In the genomic region with DNA sequence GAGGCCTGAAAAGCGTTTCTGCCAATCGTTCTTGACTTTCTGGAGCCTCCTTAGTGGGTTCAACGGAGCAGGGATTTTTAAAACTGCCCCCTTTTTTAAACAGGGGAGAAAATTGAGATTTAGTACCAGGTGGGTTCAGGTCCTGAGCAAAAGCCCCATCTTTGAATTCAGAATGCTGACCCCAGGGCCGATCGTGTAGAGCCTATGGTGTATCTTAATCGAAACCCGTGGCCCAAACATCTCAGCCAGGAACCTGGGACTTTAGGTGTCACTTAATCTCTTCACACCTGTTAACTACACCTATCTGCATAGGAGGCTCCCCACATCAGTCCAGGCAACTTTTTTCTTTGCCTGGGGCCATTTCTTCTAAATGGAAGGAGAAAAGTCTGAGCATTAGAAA, we compare ENCODE assay signal across 22 cellular contexts. TPM values are rescaled to one million over a fixed set of nuclear protein-coding genes. Genes with fewer than 3 reads are reported as not detected.
A peak's percentile ranks its signal among the peaks of the same experiment; 100 is the strongest.
DNase-seq lines count a peak whose midpoint lies in the region; ATAC-seq and TF ChIP-seq lines count a peak whose summit lies in the region.
"Had no signal": no experiment of that assay in that cellular context is flagged by ENCODE, and none has a peak within 500 bp of the region (broad histone marks: within the 10 kb centered on the region; RNA-seq: fewer than 3 reads in every experiment).

No MANE protein-coding gene starts in this region.

- ATAC-seq in left cardiac atrium, result no peak
- ATAC-seq in left lung, result no peak
- no peak for ATAC-seq in upper lobe of left lung (ENCODE audit: low FRiP score in 2 of 2)
- ATAC-seq: CD8-positive, alpha-beta T cell had no signal

- H3K36me3 Mint-ChIP-seq in activated T-cell treated with anti-CD3 and anti-CD28 coated beads, Interleukin-2, amount 50 U/mL, for 24 hours (ENCODE audit: low read depth), result no peaks in the 10 kb centered on the region
- H3K36me3 Mint-ChIP-seq: CD8-positive, alpha-beta T cell had no signal

- H3K4me1 ChIP-seq in right atrium auricular region (peaks cover 0 to 71% of the 10 kb centered on the region in 2 donors), esophagus muscularis mucosa (peaks cover 17 to 72% (median 58%) of the 10 kb centered on the region in 4 donors), left lung (peaks cover 0 to 8% of the 10 kb centered on the region in 2 donors), upper lobe of left lung (peaks cover 0 to 14% (median 10%) of the 10 kb centered on the region in 4 donors)

- H3K27ac Mint-ChIP-seq in activated T-cell treated with anti-CD3 and anti-CD28 coated beads, Interleukin-2, amount 50 U/mL, for 24 hours, result no peak overlapping the region
- H3K27ac Mint-ChIP-seq: CD8-positive, alpha-beta T cell; H9 had no signal

- TF ChIP-seq POLR2A in esophagus muscularis mucosa (IDR thresholded peaks at IDR 0.05; ENCODE audit: low read depth) (no peak), upper lobe of left lung (IDR thresholded peaks at IDR 0.05) (no peak)

- H3K9me3 Mint-ChIP-seq in activated T-cell treated with anti-CD3 and anti-CD28 coated beads, Interleukin-2, amount 50 U/mL, for 24 hours, result no peaks in the 10 kb centered on the region
- H3K9me3 Mint-ChIP-seq: CD8-positive, alpha-beta T cell had no signal

- WGBS in esophagus muscularis mucosa, result 56% methylated on average over 7 of the region's 7 CpGs
- 6 to 18% methylated on average over 4 to 7 of the region's 7 CpGs for WGBS in upper lobe of left lung, 2 donors

- H3K4me1 Mint-ChIP-seq in activated T-cell treated with anti-CD3 and anti-CD28 coated beads, Interleukin-2, amount 50 U/mL, for 24 hours (ENCODE audit: low read depth), result peaks cover 7% of the 10 kb centered on the region

- H3K27me3 ChIP-seq in right atrium auricular region, result no peaks in the 10 kb centered on the region
- peaks cover 0 to 33% (median 0%) of the 10 kb centered on the region in 4 donors for H3K27me3 ChIP-seq in esophagus muscularis mucosa
- peaks cover 67 to 99% of the 10 kb centered on the region in 2 donors for H3K27me3 ChIP-seq in left lung
- H3K27me3 ChIP-seq in upper lobe of left lung, result peaks cover 0 to 28% (median 13%) of the 10 kb centered on the region in 4 donors

- no peak for TF ChIP-seq CTCF in right atrium auricular region (IDR thresholded peaks at IDR 0.05)
- no peak for TF ChIP-seq CTCF in esophagus muscularis mucosa (IDR thresholded peaks at IDR 0.05)
- no peak for TF ChIP-seq CTCF in left lung (IDR thresholded peaks at IDR 0.05)
- TF ChIP-seq CTCF in upper lobe of left lung (IDR thresholded peaks at IDR 0.05), result no peak

- H3K27ac ChIP-seq in right atrium auricular region, result peak overlapping the region; percentile 88 to 90
- peak overlapping the region; percentile 90 to 95 (median 92) for H3K27ac ChIP-seq in esophagus muscularis mucosa (replicated peaks in 1 of 4)
- peak overlapping the region; percentile 25 to 87 for H3K27ac ChIP-seq in left lung
- peak overlapping the region; percentile 77 to 89 (median 86) for H3K27ac ChIP-seq in upper lobe of left lung
- H3K27ac ChIP-seq: 22Rv1, KMS-11, Peyer's patch had no signal

- H3K4me3 Mint-ChIP-seq in activated T-cell treated with anti-CD3 and anti-CD28 coated beads, Interleukin-2, amount 50 U/mL, for 24 hours, result no peak overlapping the region
- H3K4me3 Mint-ChIP-seq: CD8-positive, alpha-beta T cell had no signal

- intact Hi-C loops in left cardiac atrium (cut with DNase I), result no loop called here
- intact Hi-C loops in esophagus muscularis mucosa (cut with DNase I), result no loop called here
- intact Hi-C loops in left lung (cut with DNase I), result no loop called here

- DNase-seq in right atrium auricular region (ENCODE audit: low spot score) (no peak), left cardiac atrium (no peak), esophagus muscularis mucosa (ENCODE audit: extremely low spot score) (no peak), left lung (no peak), upper lobe of left lung (no peak), NCI-H226 (no peak), NCI-H345 (lab: John Stamatoyannopoulos, UW) (no peak)
- no peak for DNase-seq in activated T-cell treated with anti-CD3 and anti-CD28 coated beads, Interleukin-2, amount 50 U/mL, for 24 hours
- DNase-seq: ACHN; C1 segment of cervical spinal cord; CD8-positive, alpha-beta T cell; DND-41; H9; NCI-H1105; NCI-H2029 treated with DMSO at 0.1 percent for 48 hours; NCI-H446; NCI-H526; Peyer's patch had no signal

- no peaks in the 10 kb centered on the region for H3K9me3 ChIP-seq in right atrium auricular region
- no peaks in the 10 kb centered on the region for H3K9me3 ChIP-seq in esophagus muscularis mucosa
- no peaks in the 10 kb centered on the region for H3K9me3 ChIP-seq in left lung
- no peaks in the 10 kb centered on the region for H3K9me3 ChIP-seq in upper lobe of left lung
- H3K9me3 ChIP-seq: Peyer's patch had no signal

- no peak for TF ChIP-seq EP300 in esophagus muscularis mucosa (IDR thresholded peaks at IDR 0.05)
- TF ChIP-seq EP300 in upper lobe of left lung (IDR thresholded peaks at IDR 0.05), result no peak

- H3K36me3 ChIP-seq in right atrium auricular region, result peaks cover 9% of the 10 kb centered on the region
- no peaks in the 10 kb centered on the region for H3K36me3 ChIP-seq in esophagus muscularis mucosa
- no peaks in the 10 kb centered on the region for H3K36me3 ChIP-seq in left lung
- no peaks in the 10 kb centered on the region for H3K36me3 ChIP-seq in upper lobe of left lung
- H3K36me3 ChIP-seq: Peyer's patch had no signal

- H3K4me3 ChIP-seq in right atrium auricular region (no peak overlapping the region), esophagus muscularis mucosa (peak overlapping the region in 1 of 4 donors; percentile 26), left lung (no peak overlapping the region), upper lobe of left lung (peak overlapping the region in 2 of 4 donors; percentile 17 to 53)
- H3K4me3 ChIP-seq: Peyer's patch had no signal

- peaks cover 94% of the 10 kb centered on the region for H3K27me3 Mint-ChIP-seq in activated T-cell treated with anti-CD3 and anti-CD28 coated beads, Interleukin-2, amount 50 U/mL, for 24 hours

RNA-seq across cellular contexts. Expression of a gene that starts 6.4 kb away (rescaled TPM):
- 100 to 1,000 TPM; 238 to 345 TPM for total RNA-seq in right atrium auricular region
- 100 to 1,000 TPM; 116 to 236 TPM for total RNA-seq in left cardiac atrium
- total RNA-seq in esophagus muscularis mucosa, result 10 to 100 TPM; 20.4 to 34.5 (median 26.2) TPM
- total RNA-seq in left lung, result 10 to 100 TPM; 16.8 to 18.1 TPM
- 10 to 100 TPM in 5 of 6 donors, 1 to 10 TPM in 1; 9.7 to 24.0 (median 17.9) TPM for total RNA-seq in upper lobe of left lung
- total RNA-seq: CD8-positive, alpha-beta T cell; G401; H9; OCI-LY7; Peyer's patch had no signal
